In the genomic region with DNA sequence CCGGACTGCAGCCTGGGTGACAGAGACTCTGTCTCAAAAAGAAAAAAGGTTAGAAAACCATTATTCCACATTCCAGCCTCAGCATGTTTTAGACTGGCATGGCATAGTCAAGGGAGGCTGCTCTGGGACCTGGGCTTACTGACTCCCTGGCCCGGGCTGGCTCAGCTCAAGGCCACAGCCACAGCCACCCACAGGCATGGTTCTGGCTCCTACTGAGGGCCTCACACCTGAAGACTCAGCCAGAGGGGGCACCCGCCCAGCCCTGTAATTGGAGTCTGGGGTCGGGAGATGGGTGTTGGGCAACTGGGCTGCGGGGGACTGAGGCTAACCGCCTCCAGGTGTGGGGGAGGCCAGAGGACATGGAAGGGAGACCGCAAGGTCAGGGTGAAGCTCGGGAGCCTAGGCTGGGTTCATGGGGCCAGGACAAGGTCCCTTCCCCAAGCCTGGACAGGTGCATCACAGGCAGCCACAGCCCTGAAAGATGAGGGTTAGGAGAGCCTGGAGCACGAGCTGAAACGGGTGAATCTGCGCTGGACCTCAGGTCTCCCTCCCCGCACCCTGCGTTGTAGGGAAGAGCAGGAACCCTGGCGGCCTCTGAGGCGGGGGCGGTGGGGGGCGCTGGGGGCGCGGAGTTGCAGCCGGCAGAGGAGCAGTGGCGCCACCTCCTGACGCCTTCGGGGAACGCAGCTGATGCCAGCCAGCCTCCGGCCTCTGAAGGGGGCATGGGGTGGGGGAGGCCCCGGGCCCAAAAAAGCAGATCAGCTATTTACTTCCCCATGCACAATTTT, we compare ENCODE assay signal across 1 cellular context.
TF ChIP-seq lines count a peak whose summit lies in the region.

No MANE protein-coding gene starts in this region.

TF ChIP-seq in HepG2, 621 proteins besides CTCF, POLR2A, EP300 and RAD21 (continued from another document):
- no peak for TF ChIP-seq TFDP1 (CRISPR knock-in tag; IDR thresholded peaks at IDR 0.05; ENCODE audit: borderline replicate concordance)
- TF ChIP-seq NRL (CRISPR knock-in tag; IDR thresholded peaks at IDR 0.05; ENCODE audit: borderline replicate concordance) = 0 out of 2 replicates have a peak, but pooled peaks have one; percentile 23
- TF ChIP-seq ZNF430 (CRISPR knock-in tag; IDR thresholded peaks at IDR 0.05) = no peak
- TF ChIP-seq ZNF564 (CRISPR knock-in tag; IDR thresholded peaks at IDR 0.05) = no peak
- no peak for TF ChIP-seq TCF12 (IDR thresholded peaks at IDR 0.05)
- no peak for TF ChIP-seq TCF12 (CRISPR knock-in tag; IDR thresholded peaks at IDR 0.05)
- no peak for TF ChIP-seq ARID2 (CRISPR knock-in tag; IDR thresholded peaks at IDR 0.05; ENCODE audit: borderline replicate concordance)
- no peak for TF ChIP-seq SMARCC2 (IDR thresholded peaks at IDR 0.05)
- no peak for TF ChIP-seq NPAS2 (CRISPR knock-in tag; IDR thresholded peaks at IDR 0.05; ENCODE audit: borderline replicate concordance)
- TF ChIP-seq ZNF747 (CRISPR knock-in tag; IDR thresholded peaks at IDR 0.05; ENCODE audit: borderline replicate concordance) = no peak
- TF ChIP-seq ZBTB44 (CRISPR knock-in tag; IDR thresholded peaks at IDR 0.05) = no peak
- TF ChIP-seq ZNF17 (CRISPR knock-in tag; IDR thresholded peaks at IDR 0.05) = no peak
- TF ChIP-seq STAG1 (CRISPR knock-in tag; IDR thresholded peaks at IDR 0.05) = peak; percentile 29; the same call in 1 of the 2 replicates
- peak; percentile 26; the same call in 1 of the 2 replicates for TF ChIP-seq MTA1 (CRISPR knock-in tag; IDR thresholded peaks at IDR 0.05; ENCODE audit: borderline replicate concordance)
- TF ChIP-seq SETDB1 (CRISPR knock-in tag; IDR thresholded peaks at IDR 0.05; ENCODE audit: borderline replicate concordance) = no peak
- no peak for TF ChIP-seq GMEB1 (CRISPR knock-in tag; IDR thresholded peaks at IDR 0.05; ENCODE audit: borderline replicate concordance)
- no peak for TF ChIP-seq NCOR1 (IDR thresholded peaks at IDR 0.05; ENCODE audit: borderline replicate concordance, low read length)
- TF ChIP-seq SIN3B (IDR thresholded peaks at IDR 0.05; ENCODE audit: low read length) = no peak
- TF ChIP-seq, protein P1, sequence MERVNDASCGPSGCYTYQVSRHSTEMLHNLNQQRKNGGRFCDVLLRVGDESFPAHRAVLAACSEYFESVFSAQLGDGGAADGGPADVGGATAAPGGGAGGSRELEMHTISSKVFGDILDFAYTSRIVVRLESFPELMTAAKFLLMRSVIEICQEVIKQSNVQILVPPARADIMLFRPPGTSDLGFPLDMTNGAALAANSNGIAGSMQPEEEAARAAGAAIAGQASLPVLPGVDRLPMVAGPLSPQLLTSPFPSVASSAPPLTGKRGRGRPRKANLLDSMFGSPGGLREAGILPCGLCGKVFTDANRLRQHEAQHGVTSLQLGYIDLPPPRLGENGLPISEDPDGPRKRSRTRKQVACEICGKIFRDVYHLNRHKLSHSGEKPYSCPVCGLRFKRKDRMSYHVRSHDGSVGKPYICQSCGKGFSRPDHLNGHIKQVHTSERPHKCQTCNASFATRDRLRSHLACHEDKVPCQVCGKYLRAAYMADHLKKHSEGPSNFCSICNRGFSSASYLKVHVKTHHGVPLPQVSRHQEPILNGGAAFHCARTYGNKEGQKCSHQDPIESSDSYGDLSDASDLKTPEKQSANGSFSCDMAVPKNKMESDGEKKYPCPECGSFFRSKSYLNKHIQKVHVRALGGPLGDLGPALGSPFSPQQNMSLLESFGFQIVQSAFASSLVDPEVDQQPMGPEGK (CRISPR knock-in tag; IDR thresholded peaks at IDR 0.05) = peak; percentile 90
